9 cellular contexts compared by ENCODE assay signal in the genomic region with DNA sequence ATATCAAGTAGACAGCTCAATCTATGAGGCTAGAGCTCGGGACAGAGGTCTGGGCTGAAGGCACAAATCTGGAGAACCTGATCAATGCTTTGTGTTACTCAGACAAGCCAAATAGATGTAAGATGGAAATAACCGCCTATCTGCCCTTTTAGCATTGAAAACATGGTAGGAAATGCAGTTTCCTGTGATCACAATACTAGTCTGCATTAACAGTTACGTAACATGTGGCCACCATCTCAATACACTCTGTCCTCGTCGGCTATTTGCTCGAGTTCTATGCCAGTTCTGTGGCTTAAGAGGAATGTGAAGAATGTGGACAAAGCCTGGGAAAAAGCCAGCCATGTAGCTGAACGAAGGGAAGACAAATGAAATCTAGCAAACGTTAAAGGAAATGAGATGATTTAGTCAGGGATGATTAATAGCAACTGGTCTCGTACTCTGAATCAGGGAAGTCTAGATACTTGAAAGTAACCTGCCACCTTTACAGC.
DNase-seq lines count a peak whose midpoint lies in the region; ATAC-seq, FAIRE-seq and TF ChIP-seq lines count a peak whose summit lies in the region.
"Had no signal": no experiment of that assay in that cellular context is flagged by ENCODE, and none has a peak within 500 bp of the region (broad histone marks: within the 10 kb centered on the region; RNA-seq: fewer than 3 reads in every experiment).

No MANE protein-coding gene starts in this region.

- H3K4me1 Mint-ChIP-seq in Calu3 (ENCODE audit: low read depth, unreplicated experiment) = peaks cover 10% of the 10 kb centered on the region

- peak; percentile 93 for ATAC-seq in Panc1
- ATAC-seq in pancreas = peak; percentile 91 to 98 (median 96)
- no peak for ATAC-seq in HG03432 (IDR thresholded peaks at IDR 0.05; ENCODE audit: unreplicated experiment)
- no peak for ATAC-seq in GM21423 (IDR thresholded peaks at IDR 0.05; ENCODE audit: unreplicated experiment)

- FAIRE-seq in pancreas (lab: Jason Lieb, UNC) (no peak), D721Med (lab: Jason Lieb, UNC) (no peak)

- 17% methylated on average over 9 of the region's 9 CpGs for WGBS in pancreas, 2 donors

- peaks cover 10% of the 10 kb centered on the region for H3K36me3 Mint-ChIP-seq in Calu3 (ENCODE audit: insufficient read depth, unreplicated experiment)

- peak; percentile 67 for DNase-seq in Calu3
- peak; percentile 88 for DNase-seq in Panc1 (ENCODE audit: low read depth, low spot score)
- peak; percentile 100 for DNase-seq in fibroblast of pulmonary artery (ENCODE audit: low read depth)
- peak in 3 of 6 donors; percentile 64 to 78 (median 69) for DNase-seq in pancreas
- no peak for DNase-seq in stimulated activated CD4-positive, alpha-beta T cell treated with anti-CD3 and anti-CD28 coated beads, Interleukin-2, amount 100 ng/mL, for 48 hours
- no peak for DNase-seq in D721Med (ENCODE audit: insufficient read length, low spot score)

- BruUV-seq in Calu3 (replicated peaks; lab: Mats Ljungman, UMichigan) = no TSS peak
- no TSS peak for BruUV-seq in Panc1 (replicated peaks; lab: Mats Ljungman, UMichigan)

- H3K27ac Mint-ChIP-seq in Calu3 (ENCODE audit: unreplicated experiment) = peak overlapping the region; percentile 88
- H3K27ac Mint-ChIP-seq: T-helper 1 cell treated with Interleukin-12 subunit alpha and Interleukin-12 subunit beta and Interleukin-4 antibody, amounts not matched to agents 30 μg/mL and 1 μg/mL, for 36 hours had no signal

- CTCF ChIA-PET in Calu3 (lab: Charles Lee) (interaction anchor here (0.7 to 1.0 kb wide), 3 partner anchors 15 to 60 kb away, joined by 3 read pairs; no protein-coding TSS in a partner anchor), Panc1 (lab: Charles Lee) (no interaction called here)

- TF ChIP-seq CTCF in Calu3 (IDR thresholded peaks at IDR 0.05; ENCODE audit: unreplicated experiment) = no peak
- no peak for TF ChIP-seq CTCF in Panc1 (IDR thresholded peaks at IDR 0.05)
- no peak for TF ChIP-seq CTCF in fibroblast of pulmonary artery (IDR thresholded peaks at IDR 0.05; ENCODE audit: low read length, missing control alignments)
- TF ChIP-seq CTCF in pancreas (IDR thresholded peaks at IDR 0.05) = no peak
- TF ChIP-seq CTCF in D721Med (IDR thresholded peaks at IDR 0.05; ENCODE audit: insufficient read depth, missing control alignments) = no peak

- H3K27ac ChIP-seq in Panc1 (ENCODE audit: low read length) (peak overlapping the region; percentile 87), pancreas (peak overlapping the region; percentile 23 to 72 (median 48))

- peak overlapping the region; percentile 16 for H3K4me3 Mint-ChIP-seq in Calu3 (ENCODE audit: low read depth, unreplicated experiment)
- H3K4me3 Mint-ChIP-seq: T-helper 1 cell treated with Interleukin-12 subunit alpha and Interleukin-12 subunit beta and Interleukin-4 antibody, amounts not matched to agents 30 μg/mL and 1 μg/mL, for 36 hours had no signal

- H3K27me3 ChIP-seq in Panc1 (ENCODE audit: control insufficient read depth, insufficient read depth, low read length) (no peaks in the 10 kb centered on the region), pancreas (no peaks in the 10 kb centered on the region)

- intact Hi-C loops in Calu3 (cut with micrococcal nuclease; ENCODE audit: unreplicated experiment) = no loop called here
- intact Hi-C loops in Panc1 (cut with micrococcal nuclease; ENCODE audit: unreplicated experiment) = no loop called here
- intact Hi-C loops in pancreas (cut with DNase I) = no loop called here

- POLR2A ChIA-PET in Panc1 (lab: Charles Lee) = interaction anchor here (0.9 kb wide), 1 partner anchor 12 kb away, joined by 3 read pairs; no protein-coding TSS in a partner anchor

- H3K4me1 ChIP-seq in Panc1 (ENCODE audit: control insufficient read depth, insufficient read depth, low read length) (peaks cover 30% of the 10 kb centered on the region), pancreas (peaks cover 5 to 16% (median 5%) of the 10 kb centered on the region in 3 donors)

- H3K9me3 ChIP-seq in Panc1 (ENCODE audit: control insufficient read depth, insufficient read depth, low read depth, low read length) (no peaks in the 10 kb centered on the region), pancreas (no peaks in the 10 kb centered on the region)

- in situ Hi-C loops in Panc1 (cut with HindIII; ENCODE audit: low pct_unique_long_range_greater_than_20kb, low sequenced_read_pairs) = no loop called here

- no peak overlapping the region for H3K4me3 ChIP-seq in Panc1 (ENCODE audit: low read depth in 2 of 2, low read length in 2 of 2)
- no peak overlapping the region for H3K4me3 ChIP-seq in fibroblast of pulmonary artery (replicated peaks; ENCODE audit: low read depth, low read length)
- H3K4me3 ChIP-seq in pancreas = no peak overlapping the region

- H3K36me3 ChIP-seq in Panc1 (ENCODE audit: control insufficient read depth, insufficient read depth, low read length) = no peaks in the 10 kb centered on the region
- H3K36me3 ChIP-seq in pancreas = no peaks in the 10 kb centered on the region

- H3K9me3 Mint-ChIP-seq in Calu3 (ENCODE audit: low read depth, unreplicated experiment) = no peaks in the 10 kb centered on the region
- H3K9me3 Mint-ChIP-seq: T-helper 1 cell treated with Interleukin-12 subunit alpha and Interleukin-12 subunit beta and Interleukin-4 antibody, amounts not matched to agents 30 μg/mL and 1 μg/mL, for 36 hours had no signal

- no peaks in the 10 kb centered on the region for H3K27me3 Mint-ChIP-seq in Calu3 (ENCODE audit: unreplicated experiment)

Comparison
In these comparisons a context has a peak if more than half of its experiments do, and no peak if none do; other contexts are left out.
1. DNase-seq: peak in Calu3 (single experiment), Panc1 (single experiment) and fibroblast of pulmonary artery (single experiment); none in stimulated activated CD4-positive, alpha-beta T cell treated with anti-CD3 and anti-CD28 coated beads, Interleukin-2, amount 100 ng/mL, for 48 hours (0 of 2) and D721Med (single experiment).
2. ATAC-seq: peak in Panc1 (single experiment) and pancreas (4 of 4); none in HG03432 (single experiment) and GM21423 (single experiment).